Comparison of ENCODE assay signal across 20 cellular contexts in the genomic region with DNA sequence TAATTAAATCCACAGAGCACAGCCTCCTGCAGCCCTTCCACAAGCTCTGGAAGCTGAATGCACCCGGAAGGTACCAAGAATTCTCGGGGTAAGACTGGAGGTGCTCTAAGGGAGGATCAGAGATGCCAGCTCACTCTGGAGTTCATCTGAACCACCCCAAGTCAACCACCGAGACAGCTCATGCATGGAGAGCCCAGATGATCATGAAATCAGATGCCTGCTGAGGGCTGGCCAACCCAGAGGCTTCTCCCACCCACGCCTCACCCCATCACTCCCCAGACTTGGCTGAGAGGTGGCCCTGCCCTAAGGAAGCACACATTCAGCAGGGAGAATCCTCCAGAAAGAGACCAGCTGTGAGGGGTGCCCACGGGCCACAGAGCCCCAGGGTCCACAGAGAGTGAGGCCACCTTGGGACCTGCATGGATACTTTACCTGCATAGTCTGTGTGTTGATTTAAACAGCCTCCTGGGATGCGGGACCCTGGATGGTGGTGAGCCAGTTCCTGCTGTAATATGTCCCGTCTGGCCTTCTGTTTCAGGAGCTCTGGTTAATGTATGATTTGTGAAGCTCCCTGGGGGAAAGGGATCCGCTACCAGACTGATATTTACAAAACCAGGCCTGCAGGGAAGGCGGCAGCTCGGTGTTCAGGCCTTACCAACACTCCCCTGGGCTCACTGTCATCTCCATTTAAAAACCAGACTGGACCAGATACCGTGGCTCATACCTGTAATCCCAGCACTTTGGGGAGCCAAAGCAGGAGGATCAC.
"Had no signal": no experiment of that assay in that cellular context is flagged by ENCODE, and none has a peak within 500 bp of the region (broad histone marks: within the 10 kb centered on the region; RNA-seq: fewer than 3 reads in every experiment).

No MANE protein-coding gene starts in this region.

- H3K4me1 ChIP-seq: parathyroid adenoma had no signal

- H3K79me2 ChIP-seq: parathyroid adenoma had no signal

- ATAC-seq: activated CD8-positive, alpha-beta T cell treated with anti-CD3 and anti-CD28 coated beads, Interleukin-2, amount 10 ng/mL, durations not matched to agents 7 days and 5 days had no signal

- H3K36me3 ChIP-seq: brain microvascular endothelial cell had no signal

- H3K36me3 Mint-ChIP-seq: activated naive CD8-positive, alpha-beta T cell; naive B cell had no signal

- DNase-seq: activated B cell treated with CpG ODN at 0.5 μM for 24 hours; activated CD4-positive, alpha-beta T cell treated with anti-CD3 and anti-CD28 coated beads, Interleukin-2, amount 10 ng/mL, durations not matched to agents 24 days and 14 days; activated CD8-positive, alpha-beta memory T cell treated with anti-CD3 and anti-CD28 coated beads, Interleukin-2, amount 50 U/mL, for 4 hours; activated CD8-positive, alpha-beta T cell treated with anti-CD3 and anti-CD28 coated beads, Interleukin-2, amount 10 ng/mL, durations not matched to agents 7 days and 5 days; activated effector memory CD4-positive, alpha-beta T cell treated with anti-CD3 and anti-CD28 coated beads, Interleukin-2, amount 50 U/mL, for 16 hours; activated T-cell treated with anti-CD3 and anti-CD28 coated beads, Interleukin-2, amount 50 U/mL, for 48 hours; amniotic stem cell; brain microvascular endothelial cell; cerebellar nuclear complex; effector memory CD4-positive, alpha-beta T cell; foreskin fibroblast; naive B cell; stimulated activated CD4-positive, alpha-beta T cell treated with anti-CD3 and anti-CD28 coated beads, Interleukin-2, amount 100 ng/mL, for 48 hours; stimulated activated naive CD4-positive, alpha-beta T cell; substantia nigra; T-helper 2 cell; trophoblast cell had no signal

- H3K4me1 Mint-ChIP-seq: activated CD4-positive, alpha-beta T cell treated with anti-CD3 and anti-CD28 coated beads, Interleukin-2, amount 10 ng/mL, durations not matched to agents 24 days and 14 days had no signal

- H3K9me3 Mint-ChIP-seq: activated B cell treated with CpG ODN at 0.5 μM for 24 hours; activated CD4-positive, alpha-beta T cell treated with anti-CD3 and anti-CD28 coated beads, Interleukin-2, amount 10 ng/mL, durations not matched to agents 24 days and 14 days; dendritic cell treated with granulocyte-macrophage colony-stimulating factor and Interleukin-4, amounts not matched to agents 40 ng/mL and 50 ng/mL, for 4 days had no signal

- H3K27ac Mint-ChIP-seq: activated B cell treated with CpG ODN at 0.5 μM for 24 hours; activated CD4-positive, alpha-beta T cell treated with anti-CD3 and anti-CD28 coated beads, Interleukin-2, amount 10 ng/mL, durations not matched to agents 24 days and 14 days; activated CD8-positive, alpha-beta T cell treated with anti-CD3 and anti-CD28 coated beads, Interleukin-2, amount 10 ng/mL, durations not matched to agents 7 days and 5 days; activated naive CD8-positive, alpha-beta T cell; dendritic cell treated with granulocyte-macrophage colony-stimulating factor and Interleukin-4, amounts not matched to agents 40 ng/mL and 50 ng/mL, for 4 days had no signal

- H3K9ac ChIP-seq: parathyroid adenoma had no signal

- H3K4me3 Mint-ChIP-seq: activated B cell treated with CpG ODN at 0.5 μM for 24 hours; activated CD4-positive, alpha-beta T cell treated with anti-CD3 and anti-CD28 coated beads, Interleukin-2, amount 10 ng/mL, durations not matched to agents 24 days and 14 days; activated CD8-positive, alpha-beta T cell treated with anti-CD3 and anti-CD28 coated beads, Interleukin-2, amount 10 ng/mL, durations not matched to agents 7 days and 5 days; activated naive CD8-positive, alpha-beta T cell; dendritic cell treated with granulocyte-macrophage colony-stimulating factor and Interleukin-4, amounts not matched to agents 40 ng/mL and 50 ng/mL, for 4 days had no signal

- H3K27ac ChIP-seq: brain microvascular endothelial cell, parathyroid adenoma had no signal

- H2AFZ ChIP-seq: parathyroid adenoma had no signal
